Comparison of ENCODE assay signal across 8 cellular contexts in genomic region chr17:50865868-50866260, GRCh38. TPM values are rescaled to one million over a fixed set of nuclear protein-coding genes. Genes with fewer than 3 reads are reported as not detected.
DNase-seq lines count a peak whose midpoint lies in the region; ATAC-seq and TF ChIP-seq lines count a peak whose summit lies in the region.

No MANE protein-coding gene starts in this region.

- peak overlapping the region; percentile 84 for H3K4me3 ChIP-seq in ectodermal cell (ENCODE audit: insufficient read depth, low read depth, low read length)

- H3K27me3 Mint-ChIP-seq in activated CD4-positive, alpha-beta T cell treated with anti-CD3 and anti-CD28 coated beads for 36 hours = no peaks in the 10 kb centered on the region
- H3K27me3 Mint-ChIP-seq in IgD-negative memory B cell (no peaks in the 10 kb centered on the region), neural crest cell (ENCODE audit: low read depth) (peaks cover 3% of the 10 kb centered on the region)

- CTCF ChIA-PET in activated CD4-positive, alpha-beta T cell treated with anti-CD3 and anti-CD28 coated beads for 36 hours (lab: Charles Lee) = interaction anchor here (1.0 to 7.2 kb wide), 5 partner anchors 10 to 91 kb away, joined by 3 to 60 read pairs (median 5); no protein-coding TSS in a partner anchor

- H3K36me3 Mint-ChIP-seq in activated CD4-positive, alpha-beta T cell treated with anti-CD3 and anti-CD28 coated beads for 36 hours (ENCODE audit: low read depth) = peaks cover 21% of the 10 kb centered on the region
- H3K36me3 Mint-ChIP-seq in IgD-negative memory B cell = peaks cover 2% of the 10 kb centered on the region
- peaks cover 3% of the 10 kb centered on the region for H3K36me3 Mint-ChIP-seq in neural crest cell (ENCODE audit: low read depth)

- TF ChIP-seq CTCF in neural crest cell (conservative IDR thresholded peaks at IDR 0.05) = no peak

- POLR2A ChIA-PET in activated CD4-positive, alpha-beta T cell treated with anti-CD3 and anti-CD28 coated beads for 36 hours (lab: Charles Lee) = interaction anchor here (0.6 to 3.1 kb wide), 20 partner anchors 10 to 444 kb away, joined by 3 to 18 read pairs (median 6); partner anchors contain the start of genes LUC7L3 and NME1

- 0% methylated on average over 53 of the region's 53 CpGs for WGBS in ectodermal cell, 2 experiments

- no peaks in the 10 kb centered on the region for H3K9me3 Mint-ChIP-seq in activated CD4-positive, alpha-beta T cell treated with anti-CD3 and anti-CD28 coated beads for 36 hours (ENCODE audit: low read depth)
- H3K9me3 Mint-ChIP-seq in IgD-negative memory B cell (no peaks in the 10 kb centered on the region), neural crest cell (no peaks in the 10 kb centered on the region)

- peak overlapping the region; percentile 96 for H3K4me3 Mint-ChIP-seq in activated CD4-positive, alpha-beta T cell treated with anti-CD3 and anti-CD28 coated beads for 36 hours
- peak overlapping the region; percentile 87 to 99 (median 98) for H3K4me3 Mint-ChIP-seq in IgD-negative memory B cell
- peak overlapping the region; percentile 98 for H3K4me3 Mint-ChIP-seq in neural crest cell

- no peak for DNase-seq in activated CD4-positive, alpha-beta T cell treated with anti-CD3 and anti-CD28 coated beads for 36 hours
- DNase-seq in activated CD4-positive, alpha-beta T cell treated with anti-CD3 and anti-CD28 coated beads, Interleukin-2, amount 50 U/mL, for 4 hours = no peak
- DNase-seq in neural crest cell (ENCODE audit: low read depth, low spot score) (no peak), NCI-H748 treated with DMSO at 0.1 percent for 48 hours (lab: John Stamatoyannopoulos, UW) (no peak)
- no peak for DNase-seq in stimulated activated CD4-positive, alpha-beta T cell treated with anti-CD3 and anti-CD28 coated beads, Interleukin-4, amount 100 ng/mL, for 4 hours
- DNase-seq in stimulated activated CD4-positive, alpha-beta T cell treated with anti-CD3 and anti-CD28 coated beads, Interleukin-15, amount 100 ng/mL, for 24 hours = no peak

- H3K9me3 ChIP-seq in ectodermal cell (ENCODE audit: control insufficient read depth, low read length) = no peaks in the 10 kb centered on the region

- H3K27me3 ChIP-seq in ectodermal cell (ENCODE audit: control insufficient read depth, insufficient read depth, low read length, poor library complexity, severe bottlenecking) = no peaks in the 10 kb centered on the region

- H3K27ac ChIP-seq in ectodermal cell (ENCODE audit: insufficient read depth, low read depth, low read length, poor library complexity, severe bottlenecking) = peak overlapping the region; percentile 81

- no peak overlapping the region for H3K27ac Mint-ChIP-seq in activated CD4-positive, alpha-beta T cell treated with anti-CD3 and anti-CD28 coated beads for 36 hours
- H3K27ac Mint-ChIP-seq in IgD-negative memory B cell = peak overlapping the region in 1 of 3 donors; percentile 88
- H3K27ac Mint-ChIP-seq in neural crest cell (ENCODE audit: unreplicated experiment) = no peak overlapping the region

- intact Hi-C loops in activated CD4-positive, alpha-beta T cell treated with anti-CD3 and anti-CD28 coated beads for 36 hours (cut with DNase I, micrococcal nuclease) = loop anchor here (1.0 to 5.0 kb wide), 16 partner anchors 14 to 715 kb away; partner anchors contain the start of genes ANKRD40 (in 2 of the 2), SPAG9 (in 2 of the 2), LUC7L3 (in 1 of the 2) and MBTD1 (in 1 of the 2)

- H3K36me3 ChIP-seq in ectodermal cell (ENCODE audit: control insufficient read depth, insufficient read depth, low read length) = peaks cover 5% of the 10 kb centered on the region

- peaks cover 17% of the 10 kb centered on the region for H3K4me1 ChIP-seq in ectodermal cell (ENCODE audit: control insufficient read depth, insufficient read depth, low read length)

- ATAC-seq in activated CD4-positive, alpha-beta T cell treated with anti-CD3 and anti-CD28 coated beads for 36 hours = peak; percentile 5

- H3K4me1 Mint-ChIP-seq in activated CD4-positive, alpha-beta T cell treated with anti-CD3 and anti-CD28 coated beads for 36 hours = peaks cover 42% of the 10 kb centered on the region
- peaks cover 25 to 28% (median 26%) of the 10 kb centered on the region in 3 donors for H3K4me1 Mint-ChIP-seq in IgD-negative memory B cell
- H3K4me1 Mint-ChIP-seq in neural crest cell = peaks cover 54% of the 10 kb centered on the region

RNA-seq across cellular contexts. Expression of gene TOB1, which starts 0.3 kb away (rescaled TPM):
- 10 to 100 TPM; 31.3 to 43.0 TPM for total RNA-seq in activated CD4-positive, alpha-beta T cell treated with anti-CD3 and anti-CD28 coated beads for 36 hours
- 8.2 TPM for polyA plus RNA-seq in IgD-negative memory B cell
- 48.7 TPM for polyA plus RNA-seq in ectodermal cell (2013, experiment 1 of 4)
- polyA plus RNA-seq in ectodermal cell (2013, experiment 2 of 4) = 41.8 TPM
- 34.3 TPM for polyA plus RNA-seq in ectodermal cell (2013, experiment 3 of 4)
- 37.5 TPM for polyA plus RNA-seq in ectodermal cell (2013, experiment 4 of 4)
- 26.2 and 29.5 TPM in 2 replicates for total RNA-seq in neural crest cell

RNA-seq across cellular contexts. Expression of gene WFIKKN2, which starts 30.5 kb away (rescaled TPM):
- not detected for total RNA-seq in activated CD4-positive, alpha-beta T cell treated with anti-CD3 and anti-CD28 coated beads for 36 hours
- polyA plus RNA-seq in IgD-negative memory B cell = not detected
- not detected for polyA plus RNA-seq in ectodermal cell (2013, experiment 1 of 4)
- not detected for polyA plus RNA-seq in ectodermal cell (2013, experiment 2 of 4)
- polyA plus RNA-seq in ectodermal cell (2013, experiment 3 of 4) = 0.05 TPM
- polyA plus RNA-seq in ectodermal cell (2013, experiment 4 of 4) = 0.12 TPM
- 0.07 and 0.09 TPM in 2 replicates for total RNA-seq in neural crest cell
